Comparison of ENCODE assay signal across 1 cellular context in genomic region chr1:85576642-85577420, GRCh38.
TF ChIP-seq lines count a peak whose summit lies in the region.

No MANE protein-coding gene starts in this region.

TF ChIP-seq in WTC11, 78 proteins besides CTCF, POLR2A, EP300 and RAD21 (continued from another document and continues in another):
- TF ChIP-seq ZNF416 (CRISPR knock-in tag; IDR thresholded peaks at IDR 0.05) (no peak), NR1H2 (CRISPR knock-in tag; IDR thresholded peaks at IDR 0.05) (no peak), AFF4 (CRISPR knock-in tag; IDR thresholded peaks at IDR 0.05; ENCODE audit: borderline replicate concordance) (no peak), NR3C1 (CRISPR knock-in tag; conservative IDR thresholded peaks at IDR 0.05; ENCODE audit: low read depth) (0 out of 2 replicates have a peak, but pooled peaks have one; percentile 7), FOXP4 (CRISPR knock-in tag; IDR thresholded peaks at IDR 0.05) (peak; percentile 70; the same call in 1 of the 2 replicates), ZNF281 (CRISPR knock-in tag; IDR thresholded peaks at IDR 0.05) (0 out of 2 replicates have a peak, but pooled peaks have one; percentile 44), SOX15 (CRISPR knock-in tag; IDR thresholded peaks at IDR 0.05) (no peak), ZNF121 (CRISPR knock-in tag; IDR thresholded peaks at IDR 0.05) (no peak), ZSCAN18 (CRISPR knock-in tag; IDR thresholded peaks at IDR 0.05) (no peak), FOXJ3 (CRISPR knock-in tag; IDR thresholded peaks at IDR 0.05; ENCODE audit: borderline replicate concordance) (no peak), ZNF532 (CRISPR knock-in tag; IDR thresholded peaks at IDR 0.05; ENCODE audit: borderline replicate concordance) (no peak), HMGXB4 (CRISPR knock-in tag; IDR thresholded peaks at IDR 0.05) (peak; percentile 87; the same call in 1 of the 2 replicates), GTF2I (CRISPR knock-in tag; conservative IDR thresholded peaks at IDR 0.05) (no peak), NFE2L1 (CRISPR knock-in tag; IDR thresholded peaks at IDR 0.05) (no peak), ZNF512 (CRISPR knock-in tag; IDR thresholded peaks at IDR 0.05; ENCODE audit: borderline replicate concordance) (no peak), NFYB (CRISPR knock-in tag; conservative IDR thresholded peaks at IDR 0.05; ENCODE audit: low read depth) (no peak), IRF1 (CRISPR knock-in tag; IDR thresholded peaks at IDR 0.05) (no peak), ESRRA (CRISPR knock-in tag; IDR thresholded peaks at IDR 0.05; ENCODE audit: borderline replicate concordance) (no peak), JAZF1 (CRISPR knock-in tag; IDR thresholded peaks at IDR 0.05) (no peak), MXD4 (CRISPR knock-in tag; IDR thresholded peaks at IDR 0.05; ENCODE audit: borderline replicate concordance) (no peak), ATF1 (CRISPR knock-in tag; IDR thresholded peaks at IDR 0.05) (no peak), ARID4B (CRISPR knock-in tag; IDR thresholded peaks at IDR 0.05; ENCODE audit: borderline replicate concordance) (no peak), STAT6 (CRISPR knock-in tag; conservative IDR thresholded peaks at IDR 0.05; ENCODE audit: low read depth) (no peak)
